9 cellular contexts compared by ENCODE assay signal in the genomic region with DNA sequence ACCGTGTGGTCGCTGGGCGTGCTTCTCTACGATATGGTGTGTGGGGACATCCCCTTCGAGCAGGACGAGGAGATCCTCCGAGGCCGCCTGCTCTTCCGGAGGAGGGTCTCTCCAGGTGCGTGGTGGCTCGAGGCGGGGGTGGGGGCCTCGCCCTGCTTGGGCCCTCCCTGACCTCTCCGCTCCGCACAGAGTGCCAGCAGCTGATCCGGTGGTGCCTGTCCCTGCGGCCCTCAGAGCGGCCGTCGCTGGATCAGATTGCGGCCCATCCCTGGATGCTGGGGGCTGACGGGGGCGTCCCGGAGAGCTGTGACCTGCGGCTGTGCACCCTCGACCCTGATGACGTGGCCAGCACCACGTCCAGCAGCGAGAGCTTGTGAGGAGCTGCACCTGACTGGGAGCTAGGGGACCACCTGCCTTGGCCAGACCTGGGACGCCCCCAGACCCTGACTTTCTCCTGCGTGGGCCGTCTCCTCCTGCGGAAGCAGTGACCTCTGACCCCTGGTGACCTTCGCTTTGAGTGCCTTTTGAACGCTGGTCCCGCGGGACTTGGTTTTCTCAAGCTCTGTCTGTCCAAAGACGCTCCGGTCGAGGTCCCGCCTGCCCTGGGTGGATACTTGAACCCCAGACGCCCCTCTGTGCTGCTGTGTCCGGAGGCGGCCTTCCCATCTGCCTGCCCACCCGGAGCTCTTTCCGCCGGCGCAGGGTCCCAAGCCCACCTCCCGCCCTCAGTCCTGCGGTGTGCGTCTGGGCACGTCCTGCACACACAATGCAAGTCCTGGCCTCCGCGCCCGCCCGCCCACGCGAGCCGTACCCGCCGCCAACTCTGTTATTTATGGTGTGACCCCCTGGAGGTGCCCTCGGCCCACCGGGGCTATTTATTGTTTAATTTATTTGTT. TPM values are rescaled to one million over a fixed set of nuclear protein-coding genes. Genes with fewer than 3 reads are reported as not detected.
DNase-seq lines count a peak whose midpoint lies in the region; TF ChIP-seq lines count a peak whose summit lies in the region.
"Had no signal": no experiment of that assay in that cellular context is flagged by ENCODE, and none has a peak within 500 bp of the region (broad histone marks: within the 10 kb centered on the region; RNA-seq: fewer than 3 reads in every experiment).

No MANE protein-coding gene starts in this region.

- CTCF ChIA-PET in AG04450 (lab: Charles Lee): no interaction called here

- H3K27me3 ChIP-seq in AG04450 (ENCODE audit: control insufficient read depth, insufficient read depth, low read length) (no peaks in the 10 kb centered on the region), OCI-LY3 (ENCODE audit: low read depth, low read length) (no peaks in the 10 kb centered on the region)

- H3K27ac Mint-ChIP-seq in mesothelial cell of epicardium: peak overlapping the region; percentile 88

- H3K9me3 ChIP-seq in AG04450 (ENCODE audit: control insufficient read depth, insufficient read depth, low read length): peaks cover 4% of the 10 kb centered on the region; the same call in 1 of the 2 replicates
- H3K9me3 ChIP-seq in OCI-LY3 (ENCODE audit: insufficient read depth, low read length): no peaks in the 10 kb centered on the region

- 70% methylated on average over 63 of the region's 63 CpGs for WGBS in urinary bladder

- DNase-seq in AG04450 (ENCODE audit: low read depth, low spot score) (no peak), coronary artery (ENCODE audit: low spot score) (peak; percentile 77), mesothelial cell of epicardium (ENCODE audit: low spot score in 2 of 2, unreplicated experiment in 2 of 2) (peak in 1 of 2 experiments; percentile 40), AG08395 (ENCODE audit: low spot score) (no peak), SIG-M5 treated with dmso at 0.1 percent for 504 hours (lab: John Stamatoyannopoulos, UW; ENCODE audit: unreplicated experiment) (no peak)
- DNase-seq in NK-92 treated with Interleukin-12 subunit alpha and Interleukin-12 subunit beta, amount 100 ng/mL, for 24 hours (lab: John Stamatoyannopoulos, UW): no peak

- H3K27ac ChIP-seq in AG04450 (ENCODE audit: low read depth, low read length): peak overlapping the region; percentile 84
- peak overlapping the region; percentile 72 for H3K27ac ChIP-seq in OCI-LY3 (ENCODE audit: low read length)
- H3K27ac ChIP-seq in coronary artery: peak overlapping the region; percentile 76 to 99
- H3K27ac ChIP-seq in urinary bladder (ENCODE audit: low read depth): peak overlapping the region; percentile 70

- H3K27me3 Mint-ChIP-seq in mesothelial cell of epicardium (ENCODE audit: low read depth): no peaks in the 10 kb centered on the region

- H3K9ac ChIP-seq in OCI-LY3 (ENCODE audit: low read length): peak overlapping the region; percentile 96

- H3K36me3 ChIP-seq in OCI-LY3 (replicated peaks; ENCODE audit: low read depth, low read length) (peaks cover 27% of the 10 kb centered on the region), urinary bladder (ENCODE audit: insufficient read depth) (peaks cover 4% of the 10 kb centered on the region)

- H3K79me2 ChIP-seq in OCI-LY3 (ENCODE audit: low read length): peaks cover 43% of the 10 kb centered on the region

- POLR2A ChIA-PET in AG04450 (lab: Yijun Ruan, JAX): interaction anchor here (0.6 to 3.5 kb wide), 4 partner anchors 8 to 26 kb away, joined by 3 to 20 read pairs (median 13); no protein-coding TSS in a partner anchor

- H3K36me3 Mint-ChIP-seq in mesothelial cell of epicardium: peaks cover 3% of the 10 kb centered on the region

- H4K20me1 ChIP-seq in OCI-LY3 (ENCODE audit: insufficient read depth, low read length): peaks cover 41% of the 10 kb centered on the region

- H3K4me1 ChIP-seq in OCI-LY3 (ENCODE audit: low read length): peaks cover 35% of the 10 kb centered on the region
- H3K4me1 ChIP-seq in urinary bladder (ENCODE audit: insufficient read depth): peaks cover 5% of the 10 kb centered on the region

- no peak overlapping the region for H2AFZ ChIP-seq in OCI-LY3 (ENCODE audit: low read depth, low read length)

- no peak for TF ChIP-seq CTCF in AG04450 (IDR thresholded peaks at IDR 0.05; ENCODE audit: low read depth, low read length)
- no peak for TF ChIP-seq CTCF in OCI-LY3 (IDR thresholded peaks at IDR 0.05; ENCODE audit: low read depth, low read length)
- TF ChIP-seq CTCF in coronary artery (IDR thresholded peaks at IDR 0.05): no peak
- no peak for TF ChIP-seq CTCF in mesothelial cell of epicardium (IDR thresholded peaks at IDR 0.05; ENCODE audit: unreplicated experiment)

- H3K9me3 Mint-ChIP-seq in mesothelial cell of epicardium: no peaks in the 10 kb centered on the region

- H3K4me3 ChIP-seq in AG04450 (ENCODE audit: low read depth, low read length) (peak overlapping the region; percentile 82), OCI-LY3 (ENCODE audit: low read length) (peak overlapping the region; percentile 99), coronary artery (peak overlapping the region; percentile 93), urinary bladder (ENCODE audit: low read depth, low read length) (peak overlapping the region; percentile 90)

- peak overlapping the region; percentile 90 for H3K4me2 ChIP-seq in OCI-LY3 (ENCODE audit: low read length)

- peaks cover 18% of the 10 kb centered on the region for H3K4me1 Mint-ChIP-seq in mesothelial cell of epicardium

- H3K4me3 Mint-ChIP-seq in mesothelial cell of epicardium: peak overlapping the region; percentile 65

RNA-seq across cellular contexts. Expression of a gene that starts 2.4 kb away (rescaled TPM):
- polyA plus RNA-seq in AG04450 (2011; rRNA removed) (6.1 and 8.2 TPM in 2 replicates), urinary bladder (74.5 TPM)
- polyA minus RNA-seq in AG04450 (2011; rRNA and poly(A)+ RNA removed): 3.2 and 4.1 TPM in 2 replicates
- total RNA-seq in mesothelial cell of epicardium (57.5 to 62.5 TPM (median 59.8 TPM) in 3 replicates), urinary bladder (17.1 TPM)

RNA-seq across cellular contexts. Expression of a gene that starts 44.6 kb away (rescaled TPM):
- polyA plus RNA-seq in AG04450 (2011; rRNA removed) (31.6 and 35.4 TPM in 2 replicates), urinary bladder (37.3 TPM)
- 8.3 and 8.9 TPM in 2 replicates for polyA minus RNA-seq in AG04450 (2011; rRNA and poly(A)+ RNA removed)
- total RNA-seq in mesothelial cell of epicardium (41.4 to 42.2 TPM (median 41.9 TPM) in 3 replicates), urinary bladder (19.3 TPM)

RNA-seq across cellular contexts. Expression of a gene that starts 44.8 kb away (rescaled TPM):
- polyA plus RNA-seq in AG04450 (2011; rRNA removed) (5.4 and 5.6 TPM in 2 replicates), urinary bladder (18.5 TPM)
- 5.6 and 6.8 TPM in 2 replicates for polyA minus RNA-seq in AG04450 (2011; rRNA and poly(A)+ RNA removed)
- total RNA-seq in mesothelial cell of epicardium (26.4 to 30.9 TPM (median 26.8 TPM) in 3 replicates), urinary bladder (20.4 TPM)

RNA-seq across cellular contexts. Expression of a gene that starts 49.6 kb away (rescaled TPM):
- polyA plus RNA-seq in AG04450 (2011; rRNA removed) (not detected in 2 replicates), urinary bladder (0.01 TPM)
- polyA minus RNA-seq in AG04450 (2011; rRNA and poly(A)+ RNA removed): not detected in 2 replicates
- total RNA-seq in mesothelial cell of epicardium (0.29 to 0.31 TPM (median 0.31 TPM) in 3 replicates), urinary bladder (not detected)
- total RNA-seq: glomerular endothelial cell had no signal
